Comparison of ENCODE assay signal across 8 cellular contexts in genomic region chr1:200184196-200184595, GRCh38.
DNase-seq lines count a peak whose midpoint lies in the region; ATAC-seq, FAIRE-seq and TF ChIP-seq lines count a peak whose summit lies in the region.

No MANE protein-coding gene starts in this region.

- H3K4me3 Mint-ChIP-seq in natural killer cell = no peak overlapping the region

- no peak overlapping the region for H3K4ac ChIP-seq in mesenchymal stem cell (ENCODE audit: low read depth in 1 of 2, low read length in 2 of 2)

- H3K36me3 ChIP-seq in bronchial epithelial cell (ENCODE audit: control insufficient read depth, insufficient read depth, low read length) (no peaks in the 10 kb centered on the region), mesenchymal stem cell (ENCODE audit: control insufficient read depth in 1 of 2, insufficient read depth in 2 of 2, low read depth in 1 of 2, low read length in 2 of 2) (no peaks in the 10 kb centered on the region)

- H2BK120ac ChIP-seq in mesenchymal stem cell (ENCODE audit: low read depth, low read length) = no peak overlapping the region

- no peak overlapping the region for H3K4me2 ChIP-seq in mesenchymal stem cell (ENCODE audit: low read length, poor library complexity, severe bottlenecking)

- intact Hi-C loops in natural killer cell (cut with micrococcal nuclease) = no loop called here

- peak; percentile 15 for DNase-seq in GM12865 (ENCODE audit: low read depth)
- DNase-seq in NCI-H226 = peak; percentile 80
- peak; percentile 99 for DNase-seq in bronchial epithelial cell (ENCODE audit: low read depth)
- DNase-seq in mesenchymal stem cell = peak; percentile 63
- DNase-seq in GM19238 (ENCODE audit: insufficient read length, low spot score) = no peak
- DNase-seq in natural killer cell = no peak
- DNase-seq in stimulated activated CD4-positive, alpha-beta T cell treated with anti-CD3 and anti-CD28 coated beads, Interleukin-4, amount 100 ng/mL, for 4 hours = no peak

- H4K91ac ChIP-seq in mesenchymal stem cell (ENCODE audit: low read length) = no peak overlapping the region

- H3K4me3 ChIP-seq in GM12865 (ENCODE audit: low read depth, low read length) (no peak overlapping the region), bronchial epithelial cell (ENCODE audit: low read depth, low read length) (no peak overlapping the region), mesenchymal stem cell (ENCODE audit: insufficient read depth in 1 of 2, low read depth in 1 of 2, low read length in 2 of 2) (no peak overlapping the region)

- H3K27me3 Mint-ChIP-seq in natural killer cell (ENCODE audit: low read depth in 2 of 2) = peaks cover 17 to 47% of the 10 kb centered on the region in 2 donors

- H3K27me3 ChIP-seq in bronchial epithelial cell (ENCODE audit: control insufficient read depth, insufficient read depth, low read length) (no peaks in the 10 kb centered on the region), mesenchymal stem cell (ENCODE audit: control insufficient read depth in 1 of 2, insufficient read depth in 1 of 2, low read length in 2 of 2) (no peaks in the 10 kb centered on the region)

- H3K18ac ChIP-seq in mesenchymal stem cell (ENCODE audit: low read depth in 1 of 2, low read length in 2 of 2) = no peak overlapping the region

- no peak overlapping the region for H3K23ac ChIP-seq in mesenchymal stem cell (ENCODE audit: low read length in 2 of 2)

- no peak overlapping the region for H2BK12ac ChIP-seq in mesenchymal stem cell (ENCODE audit: low read length in 2 of 2)

- peaks cover 7% of the 10 kb centered on the region for H3K4me1 ChIP-seq in mesenchymal stem cell (ENCODE audit: control insufficient read depth, insufficient read depth, low read depth, low read length)

- H2BK15ac ChIP-seq in mesenchymal stem cell (ENCODE audit: low read depth, poor library complexity, severe bottlenecking) = no peak overlapping the region

- no peak overlapping the region for H3K14ac ChIP-seq in mesenchymal stem cell (ENCODE audit: low read length in 2 of 2)

- FAIRE-seq in bronchial epithelial cell (lab: Jason Lieb, UNC) = no peak

- ATAC-seq in GM19328 (IDR thresholded peaks at IDR 0.05; ENCODE audit: unreplicated experiment) (no peak), natural killer cell (no peak)

- no peak overlapping the region for H3K9ac ChIP-seq in mesenchymal stem cell (ENCODE audit: low read length)

- TF ChIP-seq CTCF in GM12865 (IDR thresholded peaks at IDR 0.05; ENCODE audit: insufficient read depth, low read depth, low read length, missing control alignments) (no peak), bronchial epithelial cell (IDR thresholded peaks at IDR 0.05; ENCODE audit: insufficient read depth, low read length, severe bottlenecking) (no peak), natural killer cell (IDR thresholded peaks at IDR 0.05) (no peak)

- peaks cover 0 to 2% of the 10 kb centered on the region in 2 donors for H3K9me3 Mint-ChIP-seq in natural killer cell

- no peak overlapping the region for H2BK5ac ChIP-seq in mesenchymal stem cell (ENCODE audit: low read depth, low read length, poor library complexity, severe bottlenecking)

- H3K36me3 Mint-ChIP-seq in natural killer cell = no peaks in the 10 kb centered on the region

- H2AFZ ChIP-seq in mesenchymal stem cell (ENCODE audit: low read depth, low read length) = no peak overlapping the region

- no peak overlapping the region for H3K27ac Mint-ChIP-seq in natural killer cell

- H3K4me1 Mint-ChIP-seq in natural killer cell = no peaks in the 10 kb centered on the region

- H4K8ac ChIP-seq in mesenchymal stem cell (ENCODE audit: low read length) = no peak overlapping the region

- 53% methylated on average over 4 of the region's 4 CpGs for WGBS in mesenchymal stem cell

- H3K9me3 ChIP-seq in mesenchymal stem cell (ENCODE audit: control insufficient read depth, low read length) = no peaks in the 10 kb centered on the region

- peak overlapping the region; percentile 29 for H3K27ac ChIP-seq in mesenchymal stem cell (ENCODE audit: low read length, poor library complexity, severe bottlenecking)

- H2AK5ac ChIP-seq in mesenchymal stem cell (ENCODE audit: low read length, severe bottlenecking) = no peak overlapping the region

- no peaks in the 10 kb centered on the region for H3K79me1 ChIP-seq in mesenchymal stem cell (replicated peaks; ENCODE audit: low read length, poor library complexity, severe bottlenecking)

Comparison
In these comparisons a context has a peak if more than half of its experiments do, and no peak if none do; other contexts are left out.
1. DNase-seq: peak in GM12865 (single experiment), NCI-H226 (single experiment), bronchial epithelial cell (single experiment) and mesenchymal stem cell (single experiment); none in GM19238 (single experiment), natural killer cell (single experiment) and stimulated activated CD4-positive, alpha-beta T cell treated with anti-CD3 and anti-CD28 coated beads, Interleukin-4, amount 100 ng/mL, for 4 hours (0 of 2).